1 cellular context compared by ENCODE assay signal in genomic region chr10:95792211-95792780, GRCh38.
TF ChIP-seq lines count a peak whose summit lies in the region.

No MANE protein-coding gene starts in this region.

TF ChIP-seq in GM12878, 131 proteins besides CTCF, POLR2A, EP300 and RAD21:
- TF ChIP-seq, protein P1, sequence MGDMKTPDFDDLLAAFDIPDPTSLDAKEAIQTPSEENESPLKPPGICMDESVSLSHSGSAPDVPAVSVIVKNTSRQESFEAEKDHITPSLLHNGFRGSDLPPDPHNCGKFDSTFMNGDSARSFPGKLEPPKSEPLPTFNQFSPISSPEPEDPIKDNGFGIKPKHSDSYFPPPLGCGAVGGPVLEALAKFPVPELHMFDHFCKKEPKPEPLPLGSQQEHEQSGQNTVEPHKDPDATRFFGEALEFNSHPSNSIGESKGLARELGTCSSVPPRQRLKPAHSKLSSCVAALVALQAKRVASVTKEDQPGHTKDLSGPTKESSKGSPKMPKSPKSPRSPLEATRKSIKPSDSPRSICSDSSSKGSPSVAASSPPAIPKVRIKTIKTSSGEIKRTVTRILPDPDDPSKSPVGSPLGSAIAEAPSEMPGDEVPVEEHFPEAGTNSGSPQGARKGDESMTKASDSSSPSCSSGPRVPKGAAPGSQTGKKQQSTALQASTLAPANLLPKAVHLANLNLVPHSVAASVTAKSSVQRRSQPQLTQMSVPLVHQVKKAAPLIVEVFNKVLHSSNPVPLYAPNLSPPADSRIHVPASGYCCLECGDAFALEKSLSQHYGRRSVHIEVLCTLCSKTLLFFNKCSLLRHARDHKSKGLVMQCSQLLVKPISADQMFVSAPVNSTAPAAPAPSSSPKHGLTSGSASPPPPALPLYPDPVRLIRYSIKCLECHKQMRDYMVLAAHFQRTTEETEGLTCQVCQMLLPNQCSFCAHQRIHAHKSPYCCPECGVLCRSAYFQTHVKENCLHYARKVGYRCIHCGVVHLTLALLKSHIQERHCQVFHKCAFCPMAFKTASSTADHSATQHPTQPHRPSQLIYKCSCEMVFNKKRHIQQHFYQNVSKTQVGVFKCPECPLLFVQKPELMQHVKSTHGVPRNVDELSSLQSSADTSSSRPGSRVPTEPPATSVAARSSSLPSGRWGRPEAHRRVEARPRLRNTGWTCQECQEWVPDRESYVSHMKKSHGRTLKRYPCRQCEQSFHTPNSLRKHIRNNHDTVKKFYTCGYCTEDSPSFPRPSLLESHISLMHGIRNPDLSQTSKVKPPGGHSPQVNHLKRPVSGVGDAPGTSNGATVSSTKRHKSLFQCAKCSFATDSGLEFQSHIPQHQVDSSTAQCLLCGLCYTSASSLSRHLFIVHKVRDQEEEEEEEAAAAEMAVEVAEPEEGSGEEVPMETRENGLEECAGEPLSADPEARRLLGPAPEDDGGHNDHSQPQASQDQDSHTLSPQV (IDR thresholded peaks at IDR 0.05): peak; percentile 69; the same call in 1 of the 2 replicates
- TF ChIP-seq E2F8 (IDR thresholded peaks at IDR 0.05; ENCODE audit: low read depth, partially characterized antibody): no peak
